In the genomic region with DNA sequence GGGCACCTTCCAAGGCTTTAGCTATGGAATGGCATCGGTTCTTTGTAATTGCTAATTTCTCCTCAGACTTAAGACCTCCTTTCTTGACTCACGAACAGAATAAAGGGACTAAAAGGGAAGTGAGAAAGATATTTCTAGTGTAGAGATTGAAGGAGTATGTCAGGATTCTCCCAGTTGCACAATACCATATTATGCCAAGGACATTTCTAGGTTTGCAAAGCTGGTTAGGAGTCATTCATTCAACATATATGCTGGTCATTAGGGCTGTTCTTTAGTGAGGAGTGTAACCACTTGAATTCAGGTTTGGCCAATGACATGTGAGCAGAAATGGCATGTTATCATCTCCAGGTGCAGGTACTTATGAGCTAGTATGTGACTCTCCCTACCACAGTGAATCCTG, we compare ENCODE assay signal across 20 cellular contexts. TPM values are rescaled to one million over a fixed set of nuclear protein-coding genes. Genes with fewer than 3 reads are reported as not detected.
DNase-seq lines count a peak whose midpoint lies in the region; ATAC-seq, FAIRE-seq and TF ChIP-seq lines count a peak whose summit lies in the region.
"Had no signal": no experiment of that assay in that cellular context is flagged by ENCODE, and none has a peak within 500 bp of the region (broad histone marks: within the 10 kb centered on the region; RNA-seq: fewer than 3 reads in every experiment).

No MANE protein-coding gene starts in this region.

- H2AFZ ChIP-seq in HepG2 (ENCODE audit: low read length), result no peak overlapping the region

- H3K27ac ChIP-seq in HepG2 (ENCODE audit: extremely low read length, insufficient read depth, low read length) (no peak overlapping the region), right lobe of liver (no peak overlapping the region)
- H3K27ac ChIP-seq: BLaER1 treated with 17β-estradiol and CSF1 and Interleukin-3, amounts not matched to agents 10 nM and 100 nM had no signal

- FAIRE-seq in HepG2 (lab: Jason Lieb, UNC), result no peak
- FAIRE-seq: G401.6, H1 had no signal

- TF ChIP-seq POLR2A in HepG2 (IDR thresholded peaks at IDR 0.05; ENCODE audit: insufficient read depth in 1 of 2, low read depth in 2 of 2, low read length in 2 of 2), result no peak
- TF ChIP-seq POLR2A in right lobe of liver (IDR thresholded peaks at IDR 0.05), result no peak

- DNase-seq in HepG2 (ENCODE audit: low spot score) (no peak), right lobe of liver (no peak), NOMO-1 treated with DMSO at 0.1 percent for 48 hours (lab: John Stamatoyannopoulos, UW; ENCODE audit: unreplicated experiment) (peak; percentile 65), SIG-M5 treated with dmso at 0.1 percent for 504 hours (lab: John Stamatoyannopoulos, UW; ENCODE audit: unreplicated experiment) (peak; percentile 72), dermis blood vessel endothelial cell (no peak)
- DNase-seq: ACHN; Calu3; CD4-positive, alpha-beta T cell; DMS 273 treated with DMSO at 0.1 percent for 48 hours; DMS79 treated with DMSO at 0.1 percent for 48 hours; EL; HFFc6 had no signal

- no peak for TF ChIP-seq RAD21 in HepG2 (CRISPR knock-in tag; IDR thresholded peaks at IDR 0.05)

- BruUV-seq in HepG2 (replicated peaks; lab: Mats Ljungman, UMichigan), result no TSS peak

- POLR2A ChIA-PET in HepG2 (lab: Yijun Ruan, JAX), result no interaction called here

- no peaks in the 10 kb centered on the region for H4K20me1 ChIP-seq in HepG2 (ENCODE audit: insufficient read depth, low read length)
- H4K20me1 ChIP-seq: BLaER1 treated with 17β-estradiol and CSF1 and Interleukin-3, amounts not matched to agents 10 nM and 100 nM had no signal

- no peak for ATAC-seq in HepG2
- ATAC-seq in right lobe of liver, result no peak
- ATAC-seq in HG03442 (IDR thresholded peaks at IDR 0.05; ENCODE audit: unreplicated experiment), result no peak
- no peak for ATAC-seq in HG02870 (IDR thresholded peaks at IDR 0.05; ENCODE audit: unreplicated experiment)
- ATAC-seq in HG02852 (IDR thresholded peaks at IDR 0.05; ENCODE audit: unreplicated experiment), result no peak

- TF ChIP-seq EP300 in HepG2 (IDR thresholded peaks at IDR 0.05; ENCODE audit: low read depth in 2 of 2, low read length in 2 of 2) (no peak), HepG2 (CRISPR knock-in tag; IDR thresholded peaks at IDR 0.05; ENCODE audit: borderline replicate concordance) (no peak)

- TF ChIP-seq CTCF in HepG2 (CRISPR knock-in tag; IDR thresholded peaks at IDR 0.05), result no peak
- no peak for TF ChIP-seq CTCF in right lobe of liver (IDR thresholded peaks at IDR 0.05)

- intact Hi-C loops in HepG2 (cut with micrococcal nuclease; ENCODE audit: unreplicated experiment) (no loop called here), right lobe of liver (cut with DNase I) (no loop called here)

- H3K36me3 ChIP-seq in HepG2 (replicated peaks in 1 of 2; ENCODE audit: control insufficient read depth in 1 of 2, insufficient read depth in 2 of 2, low read length in 2 of 2), result no peaks in the 10 kb centered on the region
- H3K36me3 ChIP-seq in right lobe of liver, result no peaks in the 10 kb centered on the region
- H3K36me3 ChIP-seq: BLaER1 treated with 17β-estradiol and CSF1 and Interleukin-3, amounts not matched to agents 10 nM and 100 nM; HAP-1 had no signal

- H3K9ac ChIP-seq in HepG2 (ENCODE audit: insufficient read depth, low read depth, low read length), result no peak overlapping the region
- H3K9ac ChIP-seq: BLaER1 treated with 17β-estradiol and CSF1 and Interleukin-3, amounts not matched to agents 10 nM and 100 nM had no signal

- peaks cover 14% of the 10 kb centered on the region; the same call in 1 of the 2 replicates for H3K4me1 ChIP-seq in HepG2 (ENCODE audit: insufficient read depth, low read length)
- no peaks in the 10 kb centered on the region for H3K4me1 ChIP-seq in right lobe of liver
- H3K4me1 ChIP-seq: HAP-1 had no signal

- in situ Hi-C loops in HepG2 (cut with HindIII; ENCODE audit: extremely low pct_ligation_motif_present, low pct_unique_long_range_greater_than_20kb), result no loop called here

- no peaks in the 10 kb centered on the region for H3K79me2 ChIP-seq in HepG2 (ENCODE audit: insufficient read depth, low read length)

- H3K4me3 ChIP-seq in HepG2 (replicated peaks in 1 of 3; ENCODE audit: insufficient read depth in 1 of 3, low read depth in 2 of 3, low read length in 3 of 3) (no peak overlapping the region), right lobe of liver (no peak overlapping the region)
- H3K4me3 ChIP-seq: BLaER1 treated with 17β-estradiol and CSF1 and Interleukin-3, amounts not matched to agents 10 nM and 100 nM; HAP-1 had no signal

- CTCF ChIA-PET in HepG2 (lab: Yijun Ruan, JAX; ENCODE audit: low intra/inter-chr PET ratio, low total read pairs), result no interaction called here

- H3K9me3 ChIP-seq in HepG2 (ENCODE audit: low read length) (no peaks in the 10 kb centered on the region), right lobe of liver (no peaks in the 10 kb centered on the region)
- H3K9me3 ChIP-seq: HAP-1 had no signal

- WGBS in HepG2 (ENCODE audit: low lambda C conversion rate), result 3% methylated on average over 2 of the region's 2 CpGs
- WGBS in right lobe of liver (ENCODE audit: insufficient coverage, low coverage, low lambda C conversion rate, missing lambda C conversion rate), result 75% methylated on average over 2 of the region's 2 CpGs

- H3K27me3 ChIP-seq in HepG2 (ENCODE audit: control insufficient read depth in 1 of 2, insufficient read depth in 2 of 2, low read length in 2 of 2) (peaks cover 0 to 26% of the 10 kb centered on the region in 2 experiments; a peak in 3 of 5 replicates), right lobe of liver (no peaks in the 10 kb centered on the region)

- no peak overlapping the region for H3K4me2 ChIP-seq in HepG2 (ENCODE audit: low read depth, low read length)

TF ChIP-seq in HepG2, 621 proteins besides CTCF, POLR2A, EP300 and RAD21:
- TF ChIP-seq, protein P1, sequence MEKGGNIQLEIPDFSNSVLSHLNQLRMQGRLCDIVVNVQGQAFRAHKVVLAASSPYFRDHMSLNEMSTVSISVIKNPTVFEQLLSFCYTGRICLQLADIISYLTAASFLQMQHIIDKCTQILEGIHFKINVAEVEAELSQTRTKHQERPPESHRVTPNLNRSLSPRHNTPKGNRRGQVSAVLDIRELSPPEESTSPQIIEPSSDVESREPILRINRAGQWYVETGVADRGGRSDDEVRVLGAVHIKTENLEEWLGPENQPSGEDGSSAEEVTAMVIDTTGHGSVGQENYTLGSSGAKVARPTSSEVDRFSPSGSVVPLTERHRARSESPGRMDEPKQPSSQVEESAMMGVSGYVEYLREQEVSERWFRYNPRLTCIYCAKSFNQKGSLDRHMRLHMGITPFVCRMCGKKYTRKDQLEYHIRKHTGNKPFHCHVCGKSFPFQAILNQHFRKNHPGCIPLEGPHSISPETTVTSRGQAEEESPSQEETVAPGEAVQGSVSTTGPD (CRISPR knock-in tag; IDR thresholded peaks at IDR 0.05), result no peak
- TF ChIP-seq CEBPB (IDR thresholded peaks at IDR 0.05; ENCODE audit: borderline replicate concordance, low read depth, low read length), result peak; percentile 53; the same call in 1 of the 2 replicates

RNA-seq across cellular contexts. Expression of a gene that starts 7.4 kb away (rescaled TPM):
- total RNA-seq in HepG2 (2016; rRNA removed; fragmentation: Illumina TruSeq; extraction: Trizol) (0.14 and 0.27 TPM in 2 replicates), right lobe of liver (1 to 10 TPM in 2 of 6 experiments, under 1 TPM in 4; 0.61 to 1.8 (median 0.85) TPM), dermis blood vessel endothelial cell (4.9 and 13.4 TPM in 2 replicates)
- not detected in 2 replicates for total RNA-seq in HepG2 (2016; cell fraction: cytosol; rRNA removed; fragmentation: Illumina TruSeq; extraction: Trizol; ENCODE audit: low read depth)
- 0.17 and 0.25 TPM in 2 replicates for total RNA-seq in HepG2 (2016; cell fraction: insoluble cytoplasmic fraction; rRNA removed; fragmentation: Illumina TruSeq; extraction: Trizol)
- total RNA-seq in HepG2 (2016; cell fraction: membrane; rRNA removed; fragmentation: Illumina TruSeq; extraction: Trizol), result 0.10 and 0.19 TPM in 2 replicates
- not detected in 2 replicates for total RNA-seq in HepG2 (2016; cell fraction: nucleus; rRNA removed; fragmentation: Illumina TruSeq; extraction: Trizol)
- polyA plus RNA-seq in HepG2 (2011; rRNA removed), result 0.05 TPM in 1 of 2 replicates, not detected in the other
- 0.03 and 0.04 TPM in 2 replicates for polyA plus RNA-seq in HepG2 (2011; cell fraction: cytosol; rRNA removed)
- polyA plus RNA-seq in HepG2 (2011; cell fraction: nucleus; rRNA removed), result not detected in 2 replicates
- polyA plus RNA-seq in HepG2 (2012), result not detected in 2 replicates
- 0.25 and 0.38 TPM in 2 replicates for polyA plus RNA-seq in HepG2 (2016; cell fraction: cytosol; fragmentation: Illumina TruSeq; extraction: Trizol; ENCODE audit: low read depth)
- polyA plus RNA-seq in HepG2 (2016; cell fraction: insoluble cytoplasmic fraction; fragmentation: Illumina TruSeq; extraction: Trizol; ENCODE audit: low read depth), result 0.13 TPM in 1 of 2 replicates, not detected in the other
- 0.21 and 0.26 TPM in 2 replicates for polyA plus RNA-seq in HepG2 (2016; cell fraction: membrane; fragmentation: Illumina TruSeq; extraction: Trizol; ENCODE audit: low read depth)
- polyA plus RNA-seq in HepG2 (2016; cell fraction: nucleus; fragmentation: Illumina TruSeq; extraction: Trizol; ENCODE audit: insufficient read depth, low read depth), result 0.72 TPM in 1 of 2 replicates, not detected in the other
- 0.06 and 8.1 TPM in 2 replicates for polyA minus RNA-seq in HepG2 (2011; rRNA and poly(A)+ RNA removed; ENCODE audit: low replicate concordance)
- polyA minus RNA-seq in HepG2 (2011; cell fraction: cytosol; rRNA and poly(A)+ RNA removed), result not detected in 2 replicates
- polyA minus RNA-seq in HepG2 (2011; cell fraction: nucleus; rRNA and poly(A)+ RNA removed), result 0.87 TPM in 1 of 2 replicates, not detected in the other
- total RNA-seq: CD4-positive, alpha-beta T cell; HT1080 had no signal

Comparison
In these comparisons a context has a peak if more than half of its experiments do, and no peak if none do; other contexts are left out.
1. DNase-seq: peak in NOMO-1 treated with DMSO at 0.1 percent for 48 hours (single experiment) and SIG-M5 treated with dmso at 0.1 percent for 504 hours (single experiment); none in HepG2 (single experiment), right lobe of liver (0 of 3) and dermis blood vessel endothelial cell (single experiment).